Comparison of ENCODE assay signal across 19 cellular contexts in genomic region chr22:19826619-19826950, GRCh38. TPM values are rescaled to one million over a fixed set of nuclear protein-coding genes. Genes with fewer than 3 reads are reported as not detected.
DNase-seq lines count a peak whose midpoint lies in the region; ATAC-seq, FAIRE-seq and TF ChIP-seq lines count a peak whose summit lies in the region.
"Had no signal": no experiment of that assay in that cellular context is flagged by ENCODE, and none has a peak within 500 bp of the region (broad histone marks: within the 10 kb centered on the region; RNA-seq: fewer than 3 reads in every experiment).

No MANE protein-coding gene starts in this region.

- DNase-seq in LNCaP clone FGC (ENCODE audit: low read depth), result peak; percentile 61
- DNase-seq in K562 (ENCODE audit: extremely low read depth in 1 of 4, low spot score in 3 of 4), result no peak
- no peak for DNase-seq in psoas muscle
- DNase-seq in SJCRH30, result no peak
- no peak for DNase-seq in NCI-H82 treated with DMSO at 0.1 percent for 48 hours (lab: John Stamatoyannopoulos, UW; ENCODE audit: unreplicated experiment)
- DNase-seq: ACHN; AML-193; Caco-2; CD4-positive, alpha-beta T cell; GDM1; HCEC 1CT had no signal

- peaks cover 3% of the 10 kb centered on the region for H3K9me1 ChIP-seq in K562 (ENCODE audit: control insufficient read depth, insufficient read depth, low read length)

- H3K9ac ChIP-seq in K562 (ENCODE audit: insufficient read depth in 1 of 2, low read depth in 2 of 2, low read length in 2 of 2), result no peak overlapping the region

- H3K4me1 ChIP-seq in K562 (replicated peaks in 1 of 2; ENCODE audit: control insufficient read depth in 2 of 2, insufficient read depth in 2 of 2, low read length in 2 of 2) (peaks cover 13 to 33% of the 10 kb centered on the region in 2 experiments; a peak in 4 of 5 replicates), psoas muscle (no peaks in the 10 kb centered on the region), SJCRH30 (peaks cover 34% of the 10 kb centered on the region)

- H3K4me3 ChIP-seq in LNCaP clone FGC (ENCODE audit: low read depth, low read length) (no peak overlapping the region), K562 (no peak overlapping the region), psoas muscle (no peak overlapping the region), SJCRH30 (no peak overlapping the region)
- H3K4me3 ChIP-seq: GM23338 had no signal

- H3K27ac ChIP-seq in K562 (ENCODE audit: extremely low read depth, low read depth, low read length) (no peak overlapping the region), psoas muscle (no peak overlapping the region), SJCRH30 (no peak overlapping the region)

- 19% methylated on average over 2 of the region's 2 CpGs for WGBS in K562 (ENCODE audit: insufficient coverage, low coverage, missing lambda C conversion rate)
- WGBS in psoas muscle, 3 donors, result 31 to 50% (median 36%) methylated on average over 2 of the region's 2 CpGs

- ATAC-seq in K562 (no peak), psoas muscle (peak in 3 of 4 donors; percentile 61 to 86 (median 71)), HG03460 (IDR thresholded peaks at IDR 0.05; ENCODE audit: unreplicated experiment) (no peak)
- ATAC-seq: GM23338 had no signal

- TF ChIP-seq POLR2A in K562 (conservative IDR thresholded peaks at IDR 0.05), result no peak

- H3K4me2 ChIP-seq in K562 (ENCODE audit: insufficient read depth, low read length), result no peak overlapping the region
- H3K4me2 ChIP-seq: GM23338 had no signal

- H3K36me3 ChIP-seq in K562 (ENCODE audit: control insufficient read depth, insufficient read depth, low read length), result no peaks in the 10 kb centered on the region; the same call in 2 of the 3 replicates
- H3K36me3 ChIP-seq in psoas muscle (ENCODE audit: insufficient read depth in 1 of 2, low read depth in 1 of 2), result no peaks in the 10 kb centered on the region
- H3K36me3 ChIP-seq in SJCRH30, result 0 out of 2 replicates have a peak, but pooled peaks cover 2% of the 10 kb centered on the region

- no peak for TF ChIP-seq EP300 in K562 (IDR thresholded peaks at IDR 0.05; ENCODE audit: low read length)

- BruUV-seq in K562 (replicated peaks; lab: Mats Ljungman, UMichigan), result no TSS peak

- H3K27me3 ChIP-seq in K562 (ENCODE audit: control insufficient read depth in 2 of 2, insufficient read depth in 2 of 2, low read length in 2 of 2) (no peaks in the 10 kb centered on the region), psoas muscle (ENCODE audit: insufficient read depth in 3 of 3, low read length in 2 of 3) (no peaks in the 10 kb centered on the region), SJCRH30 (no peaks in the 10 kb centered on the region)

- POLR2A ChIA-PET in K562 (lab: Yijun Ruan, JAX), result interaction anchor here (0.6 to 16.0 kb wide), 6 partner anchors 11 to 49 kb away, joined by 3 to 247 read pairs (median 7); no protein-coding TSS in a partner anchor

- H3K9me3 ChIP-seq in K562 (replicated peaks; ENCODE audit: control insufficient read depth, insufficient read depth, low read depth, low read length) (no peaks in the 10 kb centered on the region; the same call in 1 of the 2 replicates), psoas muscle (no peaks in the 10 kb centered on the region), SJCRH30 (replicated peaks) (no peaks in the 10 kb centered on the region)
- H3K9me3 ChIP-seq: Caco-2 had no signal

- H4K20me1 ChIP-seq in K562 (replicated peaks; ENCODE audit: control insufficient read depth, insufficient read depth, low read length), result no peaks in the 10 kb centered on the region; the same call in 1 of the 2 replicates

- intact Hi-C loops in K562 (cut with micrococcal nuclease), result no loop called here
- intact Hi-C loops in psoas muscle (cut with DNase I), result no loop called here

- TF ChIP-seq RAD21 in K562 (CRISPR knock-in tag; conservative IDR thresholded peaks at IDR 0.05 in 1 of 2, IDR thresholded peaks at IDR 0.05 in 1 of 2), result no peak

- in situ Hi-C loops in K562 (cut with MboI), result no loop called here

- H2AFZ ChIP-seq in K562 (ENCODE audit: low read depth, low read length), result peak overlapping the region; percentile 2; the same call in 1 of the 2 replicates
- H2AFZ ChIP-seq: GM23338 had no signal

- CTCF ChIA-PET in K562 (lab: Yijun Ruan, JAX; ENCODE audit: low intra/inter-chr PET ratio), result interaction anchor here (0.6 kb wide), 1 partner anchor 734 kb away, joined by 3 read pairs; no protein-coding TSS in a partner anchor

- no peak for FAIRE-seq in K562 (lab: Jason Lieb, UNC)
- FAIRE-seq: A204.1, D721Med, GM12892, GM18507, H54, HTR-8/SVneo had no signal

- TF ChIP-seq CTCF in LNCaP clone FGC (IDR thresholded peaks at IDR 0.05; ENCODE audit: control insufficient read depth, extremely low read depth, insufficient read depth), result no peak
- no peak for TF ChIP-seq CTCF in K562 (IDR thresholded peaks at IDR 0.05 in 2 of 3, conservative IDR thresholded peaks at IDR 0.05 in 1 of 3; ENCODE audit: insufficient read depth in 2 of 3, low read depth in 1 of 3, low read length in 3 of 3)
- TF ChIP-seq CTCF in psoas muscle (IDR thresholded peaks at IDR 0.05), result no peak

- H3K79me2 ChIP-seq in K562 (ENCODE audit: control insufficient read depth, insufficient read depth, low read length), result no peaks in the 10 kb centered on the region

TF ChIP-seq in K562, 482 proteins besides CTCF, POLR2A, EP300 and RAD21 (continues in another document):
- no peak for TF ChIP-seq SREBF2 (CRISPR knock-in tag; IDR thresholded peaks at IDR 0.05)
- peak; percentile 32 for TF ChIP-seq ARHGAP35 (IDR thresholded peaks at IDR 0.05; ENCODE audit: partially characterized antibody)
- no peak for TF ChIP-seq USF2 (CRISPR knock-in tag; IDR thresholded peaks at IDR 0.05)
- TF ChIP-seq CGGBP1 (CRISPR knock-in tag; IDR thresholded peaks at IDR 0.05), result 0 out of 2 replicates have a peak, but pooled peaks have one; percentile 8

RNA-seq across cellular contexts. Expression of gene GNB1L, which starts 28.1 kb away (rescaled TPM):
- total RNA-seq in K562 (2011; cell fraction: chromatin; rRNA removed; ENCODE audit: low replicate concordance), result 5.3 and 21.3 TPM in 2 replicates
- total RNA-seq in K562 (2011; cell fraction: nucleolus; rRNA removed), result 21.8 and 25.5 TPM in 2 replicates
- 7.3 and 7.8 TPM in 2 replicates for total RNA-seq in K562 (2011; cell fraction: nucleoplasm; rRNA removed)
- total RNA-seq in K562 (2014; rRNA removed) (48.9 and 69.1 TPM in 2 replicates), K562 (2014; rRNA removed; fragmentation: Illumina TruSeq; extraction: Trizol) (0.57 and 0.84 TPM in 2 replicates), K562 (2015; rRNA removed; fragmentation: Illumina TruSeq; extraction: Trizol) (17.8 and 20.6 TPM in 2 replicates), K562 (2021) (50.5 and 55.3 TPM in 2 replicates), psoas muscle (1 to 10 TPM; 1.5 to 3.4 (median 3.0) TPM)
- polyA plus RNA-seq in K562 (2011; rRNA removed) (10.2 and 35.0 TPM in 2 replicates), K562 (2014; fragmentation: Illumina TruSeq; extraction: Trizol) (1.9 and 18.0 TPM in 2 replicates), K562 (2014; fragmentation: Nextera tagmentation; extraction: Ambion mirVana) (1 to 10 TPM in 1 of 2 experiments, under 1 TPM in 1; 0.56 to 3.5 TPM), K562 (2014; rRNA removed) (40.7 and 41.3 TPM in 2 replicates), psoas muscle (1 to 10 TPM; 3.3 to 7.6 (median 3.6) TPM)
- 37.2 and 43.8 TPM in 2 replicates for polyA plus RNA-seq in K562 (2011; cell fraction: cytosol; rRNA removed)
- polyA plus RNA-seq in K562 (2011; cell fraction: nucleus; rRNA removed), result 33.2 and 43.3 TPM in 2 replicates
- 42.2 and 62.2 TPM in 2 replicates for polyA plus RNA-seq in K562 (2012)
- polyA minus RNA-seq in K562 (2011; rRNA and poly(A)+ RNA removed), result 2.8 and 3.7 TPM in 2 replicates
- polyA minus RNA-seq in K562 (2011; cell fraction: cytosol; rRNA and poly(A)+ RNA removed), result 13.2 and 33.0 TPM in 2 replicates
- 12.0 and 14.3 TPM in 2 replicates for polyA minus RNA-seq in K562 (2011; cell fraction: nucleus; rRNA and poly(A)+ RNA removed)
- total RNA-seq in SJCRH30 (2014; rRNA removed; shearing (Covaris generic)), result 12.3 and 12.6 TPM in 2 replicates

RNA-seq across cellular contexts. Expression of gene RTL10, which starts 28.1 kb away (rescaled TPM):
- 82.4 and 192 TPM in 2 replicates for total RNA-seq in K562 (2011; cell fraction: chromatin; rRNA removed; ENCODE audit: low replicate concordance)
- total RNA-seq in K562 (2011; cell fraction: nucleolus; rRNA removed), result 134 and 166 TPM in 2 replicates
- total RNA-seq in K562 (2011; cell fraction: nucleoplasm; rRNA removed), result 107 and 110 TPM in 2 replicates
- total RNA-seq in K562 (2014; rRNA removed), result 32.5 and 42.0 TPM in 2 replicates
- 16.3 and 19.8 TPM in 2 replicates for total RNA-seq in K562 (2014; rRNA removed; fragmentation: Illumina TruSeq; extraction: Trizol)
- 26.2 and 28.8 TPM in 2 replicates for total RNA-seq in K562 (2015; rRNA removed; fragmentation: Illumina TruSeq; extraction: Trizol)
- 75.4 and 75.5 TPM in 2 replicates for total RNA-seq in K562 (2021)
- polyA plus RNA-seq in K562 (2011; rRNA removed), result 32.7 and 82.6 TPM in 2 replicates
- polyA plus RNA-seq in K562 (2011; cell fraction: cytosol; rRNA removed), result 68.8 and 74.9 TPM in 2 replicates
- 124 and 157 TPM in 2 replicates for polyA plus RNA-seq in K562 (2011; cell fraction: nucleus; rRNA removed)
- polyA plus RNA-seq in K562 (2012), result 40.3 and 56.9 TPM in 2 replicates
- 39.2 and 40.1 TPM in 2 replicates for polyA plus RNA-seq in K562 (2014; fragmentation: Illumina TruSeq; extraction: Trizol)
- 10 to 100 TPM; 23.6 to 33.7 TPM for polyA plus RNA-seq in K562 (2014; fragmentation: Nextera tagmentation; extraction: Ambion mirVana)
- polyA plus RNA-seq in K562 (2014; rRNA removed), result 28.2 and 31.2 TPM in 2 replicates
- 49.5 and 66.5 TPM in 2 replicates for polyA minus RNA-seq in K562 (2011; rRNA and poly(A)+ RNA removed)
- polyA minus RNA-seq in K562 (2011; cell fraction: cytosol; rRNA and poly(A)+ RNA removed), result 31.7 and 46.0 TPM in 2 replicates
- polyA minus RNA-seq in K562 (2011; cell fraction: nucleus; rRNA and poly(A)+ RNA removed), result 42.7 and 85.4 TPM in 2 replicates
- total RNA-seq in psoas muscle, result 1 to 10 TPM; 5.3 to 9.7 (median 8.1) TPM
- polyA plus RNA-seq in psoas muscle, result 1 to 10 TPM; 5.9 to 7.9 (median 6.3) TPM
- total RNA-seq in SJCRH30 (2014; rRNA removed; shearing (Covaris generic)), result 16.2 and 19.1 TPM in 2 replicates

Comparison
In these comparisons a context has a peak if more than half of its experiments do, and no peak if none do; other contexts are left out.
1. ATAC-seq: peak in psoas muscle (3 of 4); none in K562 (single experiment) and HG03460 (single experiment).